8 cellular contexts compared by ENCODE assay signal in genomic region chr12:53675701-53676607, GRCh38. TPM values are rescaled to one million over a fixed set of nuclear protein-coding genes. Genes with fewer than 3 reads are reported as not detected.
DNase-seq lines count a peak whose midpoint lies in the region; ATAC-seq and TF ChIP-seq lines count a peak whose summit lies in the region.

ATP5MC2 (minus strand) TSS chr12:53676083; CDS start chr12:53672614, 3,469 bp downstream.

- TF ChIP-seq EP300 in upper lobe of left lung (IDR thresholded peaks at IDR 0.05), result no peak

- intact Hi-C loops in adrenal gland (cut with DNase I) (loop anchor here (5.0 kb wide), 2 partner anchors 129 to 134 kb away; no protein-coding TSS in a partner anchor), heart left ventricle (cut with DNase I) (loop anchor here (1.0 to 10.0 kb wide), 14 partner anchors 49 to 134 kb away; partner anchors contain the start of gene ATF7 (in 8 of the 10)), posterior cingulate gyrus (cut with DNase I) (loop anchor here (1.0 to 5.0 kb wide), 3 partner anchors 50 to 133 kb away; partner anchors contain the start of gene ATF7)

- H3K27ac ChIP-seq in adrenal gland, result peak within 1 kb of the TSS; percentile 84 to 96 (median 89)
- peak within 1 kb of the TSS; percentile 89 to 98 (median 94) for H3K27ac ChIP-seq in heart left ventricle
- peak within 1 kb of the TSS; percentile 89 to 95 (median 92) for H3K27ac ChIP-seq in upper lobe of left lung

- H3K36me3 ChIP-seq in adrenal gland (replicated peaks in 1 of 2) (peaks cover 0 to 26% of the 10 kb centered on the region in 2 donors), heart left ventricle (peaks cover 0 to 36% (median 27%) of the 10 kb centered on the region in 9 donors), upper lobe of left lung (peaks cover 3 to 24% (median 10%) of the 10 kb centered on the region in 4 donors)

- ATAC-seq in HG02870 (IDR thresholded peaks at IDR 0.05; ENCODE audit: unreplicated experiment) (peak; percentile 96), heart left ventricle (peak; percentile 96 to 99 (median 98)), upper lobe of left lung (ENCODE audit: low FRiP score in 2 of 2) (peak; percentile 98 to 99)

- in situ Hi-C loops in GM13976 (cut with MboI; ENCODE audit: low sequenced_read_pairs, unreplicated experiment), result loop anchor here (5.0 kb wide), 1 partner anchor 129 kb away; no protein-coding TSS in a partner anchor

- TF ChIP-seq POLR2A in adrenal gland (IDR thresholded peaks at IDR 0.05) (peak in 1 of 2 donors; percentile 76), heart left ventricle (IDR thresholded peaks at IDR 0.05) (peak in 1 of 2 donors; percentile 68), upper lobe of left lung (IDR thresholded peaks at IDR 0.05) (peak in 3 of 4 donors; percentile 38 to 80 (median 49))

- WGBS in adrenal gland, 4 donors, result 1 to 2% (median 2%) methylated on average over 51 to 61 of the region's 61 CpGs
- 1 to 3% (median 3%) methylated on average over 57 to 61 of the region's 61 CpGs for WGBS in heart left ventricle, 4 donors
- WGBS in upper lobe of left lung, 2 donors, result 1 to 2% methylated on average over 38 to 58 of the region's 61 CpGs

- H3K4me1 ChIP-seq in adrenal gland (replicated peaks in 1 of 2) (peaks cover 15 to 49% of the 10 kb centered on the region in 2 donors), heart left ventricle (peaks cover 0 to 56% (median 32%) of the 10 kb centered on the region in 12 donors), upper lobe of left lung (peaks cover 18 to 38% (median 24%) of the 10 kb centered on the region in 4 donors)

- TF ChIP-seq CTCF in GM13976 (IDR thresholded peaks at IDR 0.05; ENCODE audit: borderline replicate concordance, control extremely low read depth, extremely low read depth, insufficient read depth, missing control alignments) (peak; percentile 99), adrenal gland (IDR thresholded peaks at IDR 0.05) (peak; percentile 97 to 100 (median 100)), heart left ventricle (IDR thresholded peaks at IDR 0.05) (peak; percentile 93 to 100 (median 99)), upper lobe of left lung (IDR thresholded peaks at IDR 0.05) (peak; percentile 95 to 100 (median 100))

- DNase-seq in GM13976 (ENCODE audit: low spot score), result peak; percentile 99
- DNase-seq in NCI-H146 (lab: John Stamatoyannopoulos, UW), result peak; percentile 99
- DNase-seq in T-helper 1 cell, result peak; percentile 95 to 99 (median 97)
- DNase-seq in adrenal gland, result peak; percentile 96 to 99 (median 98)
- peak; percentile 97 to 98 (median 98) for DNase-seq in heart left ventricle
- DNase-seq in posterior cingulate gyrus, result peak; percentile 95 to 100 (median 98)
- DNase-seq in upper lobe of left lung, result peak; percentile 96 to 99

- H3K9me3 ChIP-seq in adrenal gland (replicated peaks in 1 of 3), result no peaks in the 10 kb centered on the region
- H3K9me3 ChIP-seq in heart left ventricle, result no peaks in the 10 kb centered on the region
- H3K9me3 ChIP-seq in upper lobe of left lung, result no peaks in the 10 kb centered on the region

- H3K27me3 ChIP-seq in adrenal gland (no peaks in the 10 kb centered on the region), heart left ventricle (no peaks in the 10 kb centered on the region), upper lobe of left lung (no peaks in the 10 kb centered on the region)

- H3K4me3 ChIP-seq in adrenal gland (peak within 1 kb of the TSS in 3 of 4 donors; percentile 70 to 81 (median 80)), heart left ventricle (peak within 1 kb of the TSS; percentile 51 to 90 (median 80)), upper lobe of left lung (peak within 1 kb of the TSS; percentile 63 to 87 (median 75))

RNA-seq across cellular contexts. Expression of gene ATP5MC2, which starts in this region (rescaled TPM):
- total RNA-seq in adrenal gland, result 100 to 1,000 TPM; 351 to 546 (median 470) TPM
- polyA plus RNA-seq in adrenal gland, result 100 to 1,000 TPM; 328 to 658 (median 587) TPM
- total RNA-seq in heart left ventricle, result 100 to 1,000 TPM; 392 to 753 (median 520) TPM
- 100 to 1,000 TPM; 598 to 748 TPM for polyA plus RNA-seq in heart left ventricle
- total RNA-seq in upper lobe of left lung, result 100 to 1,000 TPM; 140 to 273 (median 206) TPM

Comparison
In these comparisons a context has a peak if more than half of its experiments do, and no peak if none do; other contexts are left out.
1. Peak in every context shown above with its lines: DNase-seq, ATAC-seq, H3K4me3 ChIP-seq and H3K27ac ChIP-seq.